Comparison of ENCODE assay signal across 1 cellular context in genomic region chr3:134838599-134838998, GRCh38.
TF ChIP-seq lines count a peak whose summit lies in the region.

No MANE protein-coding gene starts in this region.

TF ChIP-seq in WTC11, 78 proteins besides CTCF, POLR2A, EP300 and RAD21 (continued from another document):
- TF ChIP-seq ERG (CRISPR knock-in tag; IDR thresholded peaks at IDR 0.05) (no peak), TCF7 (CRISPR knock-in tag; IDR thresholded peaks at IDR 0.05; ENCODE audit: low read depth) (no peak), ATF3 (CRISPR knock-in tag; conservative IDR thresholded peaks at IDR 0.05) (no peak), SMAD4 (CRISPR knock-in tag; IDR thresholded peaks at IDR 0.05) (no peak), ETV6 (CRISPR knock-in tag; IDR thresholded peaks at IDR 0.05) (no peak), ZSCAN18 (CRISPR knock-in tag; IDR thresholded peaks at IDR 0.05) (no peak)
